ENCODE assay signal across 10 cellular contexts in the genomic region with DNA sequence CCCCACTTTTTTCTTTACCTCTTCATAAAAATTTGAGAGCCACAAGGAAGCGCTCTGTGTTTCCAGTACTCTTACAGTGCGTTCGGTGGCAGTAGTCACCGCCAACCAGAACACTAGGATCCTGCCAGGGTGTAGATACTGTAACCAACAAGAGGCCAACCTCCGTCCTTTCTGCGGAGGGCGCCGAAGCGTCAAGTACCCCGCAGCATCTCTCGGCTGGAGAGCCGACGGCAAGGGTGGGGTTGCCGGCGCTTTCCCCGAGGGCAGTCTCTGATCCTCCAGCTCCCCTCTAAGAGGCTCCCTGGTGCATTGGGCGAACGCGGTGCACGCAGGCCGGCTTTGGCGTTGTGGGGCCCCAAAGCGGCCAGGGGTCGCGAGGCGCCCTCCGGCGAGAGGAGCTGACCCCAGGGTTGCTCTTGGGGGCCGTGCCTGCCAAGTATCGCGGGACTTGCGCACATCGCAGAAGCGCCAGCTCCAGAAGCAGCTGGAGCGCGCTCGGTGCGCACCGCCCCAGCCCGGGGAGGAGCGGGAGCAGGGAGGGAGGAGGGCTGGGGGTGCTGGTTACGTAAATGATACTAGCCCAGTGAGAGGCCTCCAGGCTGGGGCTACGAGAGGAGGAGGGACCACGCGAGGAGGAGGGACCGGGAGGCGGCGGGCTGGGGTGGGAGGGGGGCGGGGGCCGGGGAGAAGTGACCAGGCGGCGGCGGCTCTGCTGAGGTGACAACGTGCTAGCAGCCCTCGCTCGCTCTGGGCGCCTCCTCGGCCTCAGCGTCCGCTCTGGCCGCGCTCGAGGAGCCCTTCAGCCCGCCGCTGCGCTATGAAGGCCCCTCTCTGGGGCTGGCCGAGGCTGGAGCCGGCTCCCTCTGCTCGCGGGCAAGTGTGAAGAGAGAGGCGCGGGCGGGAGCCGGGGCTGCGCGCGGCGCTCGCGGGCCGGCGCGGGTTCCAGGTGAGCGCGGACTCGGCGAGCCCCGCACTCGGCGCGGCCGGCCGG. TPM values are rescaled to one million over a fixed set of nuclear protein-coding genes. Genes with fewer than 3 reads are reported as not detected.
A peak's percentile ranks its signal among the peaks of the same experiment; 100 is the strongest.
DNase-seq lines count a peak whose midpoint lies in the region; ATAC-seq and TF ChIP-seq lines count a peak whose summit lies in the region.
"Had no signal": no experiment of that assay in that cellular context is flagged by ENCODE, and none has a peak within 500 bp of the region (broad histone marks: within the 10 kb centered on the region; RNA-seq: fewer than 3 reads in every experiment).

A gene (plus strand): TSS at position 692 of the 991 bp plus-strand sequence.

- no peaks in the 10 kb centered on the region for H3K36me3 ChIP-seq in tibial artery
- H3K36me3 ChIP-seq: right lobe of liver had no signal

- H3K36me3 Mint-ChIP-seq in activated CD4-positive, alpha-beta T cell treated with anti-CD3 and anti-CD28 coated beads, Interleukin-2, amount 10 ng/mL, durations not matched to agents 24 days and 14 days (ENCODE audit: low read depth), result no peaks in the 10 kb centered on the region

- DNase-seq in Ammon's horn (ENCODE audit: low spot score) (peak; percentile 95), NCI-H2029 (lab: John Stamatoyannopoulos, UW) (peak; percentile 88), astrocyte of the cerebellum (ENCODE audit: low read depth) (peak; percentile 36), iris pigment epithelial cell (ENCODE audit: low read depth) (peak; percentile 16), tibial artery (peak; percentile 50 to 76)
- DNase-seq in central memory CD4-positive, alpha-beta T cell, result no peak
- no peak for DNase-seq in activated CD4-positive, alpha-beta T cell treated with anti-CD3 and anti-CD28 coated beads, Interleukin-2, amount 10 ng/mL, durations not matched to agents 24 days and 14 days

- peak within 1 kb of the TSS; percentile 40 to 51 for H3K27ac ChIP-seq in tibial artery
- H3K27ac ChIP-seq: right lobe of liver had no signal

- H3K4me3 Mint-ChIP-seq in activated CD4-positive, alpha-beta T cell treated with anti-CD3 and anti-CD28 coated beads, Interleukin-2, amount 10 ng/mL, durations not matched to agents 24 days and 14 days, result no peak within 1 kb of the TSS

- H3K9me3 Mint-ChIP-seq in activated CD4-positive, alpha-beta T cell treated with anti-CD3 and anti-CD28 coated beads, Interleukin-2, amount 10 ng/mL, durations not matched to agents 24 days and 14 days, result no peaks in the 10 kb centered on the region

- no peaks in the 10 kb centered on the region for H3K9me3 ChIP-seq in tibial artery
- H3K9me3 ChIP-seq: right lobe of liver had no signal

- H3K27me3 Mint-ChIP-seq in activated CD4-positive, alpha-beta T cell treated with anti-CD3 and anti-CD28 coated beads, Interleukin-2, amount 10 ng/mL, durations not matched to agents 24 days and 14 days, result peaks cover 23% of the 10 kb centered on the region

- no peaks in the 10 kb centered on the region for H3K4me1 Mint-ChIP-seq in activated CD4-positive, alpha-beta T cell treated with anti-CD3 and anti-CD28 coated beads, Interleukin-2, amount 10 ng/mL, durations not matched to agents 24 days and 14 days

- no peak for ATAC-seq in HG03135 (IDR thresholded peaks at IDR 0.05; ENCODE audit: unreplicated experiment)

- peaks cover 0 to 27% (median 9%) of the 10 kb centered on the region in 4 donors for H3K4me1 ChIP-seq in tibial artery
- H3K4me1 ChIP-seq: right lobe of liver had no signal

- intact Hi-C loops in tibial artery (cut with DNase I; ENCODE audit: low total_unique reads), result no loop called here
- intact Hi-C loops in activated CD4-positive, alpha-beta T cell treated with anti-CD3 and anti-CD28 coated beads, Interleukin-2, amount 10 ng/mL, durations not matched to agents 24 days and 14 days (cut with micrococcal nuclease), result loop anchor here (10.0 kb wide), 1 partner anchor 397 kb away; a partner anchor contains a TSS

- in situ Hi-C loops in astrocyte of the cerebellum (cut with HindIII; ENCODE audit: low sequenced_read_pairs), result no loop called here

- H3K4me3 ChIP-seq in astrocyte of the cerebellum (ENCODE audit: low read depth, low read length) (peak within 1 kb of the TSS; percentile 49), tibial artery (peak within 1 kb of the TSS; percentile 44 to 50)
- H3K4me3 ChIP-seq: right lobe of liver had no signal

- H3K27me3 ChIP-seq in tibial artery, result peaks cover 0 to 14% of the 10 kb centered on the region in 2 donors
- H3K27me3 ChIP-seq: right lobe of liver had no signal

- no peak within 1 kb of the TSS for H3K27ac Mint-ChIP-seq in activated CD4-positive, alpha-beta T cell treated with anti-CD3 and anti-CD28 coated beads, Interleukin-2, amount 10 ng/mL, durations not matched to agents 24 days and 14 days

- TF ChIP-seq CTCF in astrocyte of the cerebellum (IDR thresholded peaks at IDR 0.05; ENCODE audit: low read depth, low read length, missing control alignments) (no peak), tibial artery (IDR thresholded peaks at IDR 0.05) (no peak)

RNA-seq across cellular contexts. Expression of the gene that starts here (rescaled TPM):
- total RNA-seq in activated CD4-positive, alpha-beta T cell treated with anti-CD3 and anti-CD28 coated beads, Interleukin-2, amount 10 ng/mL, durations not matched to agents 24 days and 14 days, result 0.19 TPM in 1 of 2 replicates, not detected in the other
- total RNA-seq: right lobe of liver; T-helper 1 cell treated with Interleukin-12 subunit alpha and Interleukin-12 subunit beta and Interleukin-4 antibody, amounts not matched to agents 30 ng/mL and 1 ng/mL, for 36 hours had no signal

Comparison
In these comparisons a context has a peak if more than half of its experiments do, and no peak if none do; other contexts are left out.
1. DNase-seq: peak in Ammon's horn (single experiment), NCI-H2029 (single experiment), astrocyte of the cerebellum (single experiment), iris pigment epithelial cell (single experiment) and tibial artery (2 of 2); none in central memory CD4-positive, alpha-beta T cell (single experiment) and activated CD4-positive, alpha-beta T cell treated with anti-CD3 and anti-CD28 coated beads, Interleukin-2, amount 10 ng/mL, durations not matched to agents 24 days and 14 days (single experiment).